Comparison of ENCODE assay signal across 8 cellular contexts in genomic region chr7:69598487-69599148, GRCh38. TPM values are rescaled to one million over a fixed set of nuclear protein-coding genes. Genes with fewer than 3 reads are reported as not detected.
DNase-seq lines count a peak whose midpoint lies in the region; ATAC-seq, FAIRE-seq and TF ChIP-seq lines count a peak whose summit lies in the region.

No MANE protein-coding gene starts in this region.

- DNase-seq in activated CD4-positive, alpha-beta T cell treated with anti-CD3 and anti-CD28 coated beads, Interleukin-2, amount 10 ng/mL, durations not matched to agents 24 days and 14 days = peak; percentile 56
- no peak for DNase-seq in activated CD4-positive, alpha-beta T cell treated with anti-CD3 and anti-CD28 coated beads for 1 hour
- DNase-seq in NCI-H1694 treated with DMSO at 0.1 percent for 48 hours (lab: John Stamatoyannopoulos, UW) (peak; percentile 56), astrocyte (ENCODE audit: low read depth) (peak; percentile 22), spleen (peak; percentile 83)
- DNase-seq in stimulated activated naive CD4-positive, alpha-beta T cell treated with Interleukin-2 at 50 U/mL for 16 hours (lab: John Stamatoyannopoulos, UW) = no peak

- no peak for FAIRE-seq in astrocyte (lab: Jason Lieb, UNC)

- H3K27me3 Mint-ChIP-seq in activated CD4-positive, alpha-beta T cell treated with anti-CD3 and anti-CD28 coated beads, Interleukin-2, amount 10 ng/mL, durations not matched to agents 24 days and 14 days = peaks cover 36% of the 10 kb centered on the region
- peaks cover 7% of the 10 kb centered on the region for H3K27me3 Mint-ChIP-seq in astrocyte (ENCODE audit: low read depth, unreplicated experiment)

- peaks cover 34% of the 10 kb centered on the region for H4K20me1 ChIP-seq in astrocyte (ENCODE audit: insufficient read depth, low read length)

- H3K4me1 Mint-ChIP-seq in activated CD4-positive, alpha-beta T cell treated with anti-CD3 and anti-CD28 coated beads, Interleukin-2, amount 10 ng/mL, durations not matched to agents 24 days and 14 days = peaks cover 8% of the 10 kb centered on the region
- H3K4me1 Mint-ChIP-seq in astrocyte (ENCODE audit: low read depth, unreplicated experiment) = no peaks in the 10 kb centered on the region

- H3K36me3 ChIP-seq in astrocyte (ENCODE audit: insufficient read depth, low read length) (no peaks in the 10 kb centered on the region), iPS-20b (ENCODE audit: insufficient read depth, low read depth, low read length) (no peaks in the 10 kb centered on the region), spleen (no peaks in the 10 kb centered on the region)

- WGBS in spleen, 5 donors = 0 to 1% (median 1%) methylated on average over 35 to 55 of the region's 55 CpGs

- H3K4me3 Mint-ChIP-seq in activated CD4-positive, alpha-beta T cell treated with anti-CD3 and anti-CD28 coated beads, Interleukin-2, amount 10 ng/mL, durations not matched to agents 24 days and 14 days = peak overlapping the region; percentile 85
- peak overlapping the region; percentile 96 for H3K4me3 Mint-ChIP-seq in astrocyte (ENCODE audit: unreplicated experiment)

- TF ChIP-seq CTCF in astrocyte (IDR thresholded peaks at IDR 0.05; ENCODE audit: insufficient read depth, low read depth, low read length) (no peak), spleen (IDR thresholded peaks at IDR 0.05 in 8 of 11, conservative IDR thresholded peaks at IDR 0.05 in 3 of 11) (no peak)

- no peaks in the 10 kb centered on the region for H3K9me3 Mint-ChIP-seq in activated CD4-positive, alpha-beta T cell treated with anti-CD3 and anti-CD28 coated beads, Interleukin-2, amount 10 ng/mL, durations not matched to agents 24 days and 14 days
- H3K9me3 Mint-ChIP-seq in astrocyte (ENCODE audit: unreplicated experiment) = no peaks in the 10 kb centered on the region

- H3K27ac Mint-ChIP-seq in activated CD4-positive, alpha-beta T cell treated with anti-CD3 and anti-CD28 coated beads, Interleukin-2, amount 10 ng/mL, durations not matched to agents 24 days and 14 days = no peak overlapping the region
- peak overlapping the region; percentile 85 for H3K27ac Mint-ChIP-seq in astrocyte (ENCODE audit: unreplicated experiment)

- peak overlapping the region; percentile 71 for H2AFZ ChIP-seq in astrocyte (ENCODE audit: low read depth, low read length)

- peak overlapping the region; percentile 78 for H3K4me3 ChIP-seq in astrocyte (ENCODE audit: insufficient read depth, low read depth, low read length)
- peak overlapping the region; percentile 83 for H3K4me3 ChIP-seq in iPS-20b (ENCODE audit: low read length)
- H3K4me3 ChIP-seq in spleen = peak overlapping the region; percentile 63 to 91 (median 74)

- no peaks in the 10 kb centered on the region for H3K36me3 Mint-ChIP-seq in activated CD4-positive, alpha-beta T cell treated with anti-CD3 and anti-CD28 coated beads, Interleukin-2, amount 10 ng/mL, durations not matched to agents 24 days and 14 days (ENCODE audit: low read depth)
- H3K36me3 Mint-ChIP-seq in astrocyte (ENCODE audit: low read depth, unreplicated experiment) = no peaks in the 10 kb centered on the region

- H3K79me2 ChIP-seq in astrocyte (ENCODE audit: insufficient read depth, low read length) = peaks cover 36% of the 10 kb centered on the region

- no peak for ATAC-seq in GM21576 (IDR thresholded peaks at IDR 0.05; ENCODE audit: unreplicated experiment)

- peak overlapping the region; percentile 99 for H3K4me2 ChIP-seq in astrocyte (ENCODE audit: low read length)

- no peak for TF ChIP-seq POLR2A in spleen (IDR thresholded peaks at IDR 0.05)

- H3K9me3 ChIP-seq in astrocyte (ENCODE audit: insufficient read depth, low read depth, low read length) (no peaks in the 10 kb centered on the region), iPS-20b (ENCODE audit: insufficient read depth, low read depth, low read length) (no peaks in the 10 kb centered on the region), spleen (no peaks in the 10 kb centered on the region)

- H3K9ac ChIP-seq in astrocyte (ENCODE audit: low read length) = peak overlapping the region; percentile 87
- H3K9ac ChIP-seq in iPS-20b (ENCODE audit: low read depth, low read length) = peak overlapping the region; percentile 55; the same call in 1 of the 2 replicates

- peaks cover 9% of the 10 kb centered on the region for H3K27me3 ChIP-seq in astrocyte (ENCODE audit: insufficient read depth, low read length)
- H3K27me3 ChIP-seq in iPS-20b (ENCODE audit: insufficient read depth, low read length) = peaks cover 77% of the 10 kb centered on the region
- H3K27me3 ChIP-seq in spleen (replicated peaks in 1 of 7) = peaks cover 0 to 50% (median 8%) of the 10 kb centered on the region in 7 donors

- peak overlapping the region; percentile 34 for H3K27ac ChIP-seq in astrocyte (ENCODE audit: low read depth, low read length)
- H3K27ac ChIP-seq in iPS-20b (ENCODE audit: low read length) = no peak overlapping the region
- H3K27ac ChIP-seq in spleen = peak overlapping the region in 6 of 8 donors; percentile 43 to 82 (median 68)

- intact Hi-C loops in activated CD4-positive, alpha-beta T cell treated with anti-CD3 and anti-CD28 coated beads, Interleukin-2, amount 10 ng/mL, durations not matched to agents 24 days and 14 days (cut with micrococcal nuclease) = no loop called here
- intact Hi-C loops in spleen (cut with DNase I; ENCODE audit: low total_unique reads) = no loop called here

- peaks cover 5% of the 10 kb centered on the region for H3K4me1 ChIP-seq in astrocyte (ENCODE audit: insufficient read depth, low read length)
- H3K4me1 ChIP-seq in iPS-20b (ENCODE audit: insufficient read depth, low read length) = peaks cover 11% of the 10 kb centered on the region; the same call in 1 of the 2 replicates
- peaks cover under 1 to 52% (median 31%) of the 10 kb centered on the region in 6 donors for H3K4me1 ChIP-seq in spleen

RNA-seq across cellular contexts. Expression of gene AUTS2, which starts 0.3 kb away (rescaled TPM):
- total RNA-seq in activated CD4-positive, alpha-beta T cell treated with anti-CD3 and anti-CD28 coated beads, Interleukin-2, amount 10 ng/mL, durations not matched to agents 24 days and 14 days = 0.76 and 2.1 TPM in 2 replicates
- total RNA-seq in astrocyte = 68.2 and 73.2 TPM in 2 replicates
- 10 to 100 TPM; 18.6 to 54.8 (median 32.3) TPM for total RNA-seq in spleen
- polyA plus RNA-seq in spleen = 10 to 100 TPM in 1 of 3 donors, 1 to 10 TPM in 2; 6.1 to 10.2 (median 6.9) TPM

Comparison
In these comparisons a context has a peak if more than half of its experiments do, and no peak if none do; other contexts are left out.
1. DNase-seq: peak in activated CD4-positive, alpha-beta T cell treated with anti-CD3 and anti-CD28 coated beads, Interleukin-2, amount 10 ng/mL, durations not matched to agents 24 days and 14 days (single experiment), NCI-H1694 treated with DMSO at 0.1 percent for 48 hours (single experiment), astrocyte (single experiment) and spleen (single experiment); none in activated CD4-positive, alpha-beta T cell treated with anti-CD3 and anti-CD28 coated beads for 1 hour (single experiment) and stimulated activated naive CD4-positive, alpha-beta T cell treated with Interleukin-2 at 50 U/mL for 16 hours (single experiment).
2. Peak in every context shown above with its lines, with median percentiles within 50 percentile points of each other: H3K4me3 ChIP-seq.